20 cellular contexts compared by ENCODE assay signal in the genomic region with DNA sequence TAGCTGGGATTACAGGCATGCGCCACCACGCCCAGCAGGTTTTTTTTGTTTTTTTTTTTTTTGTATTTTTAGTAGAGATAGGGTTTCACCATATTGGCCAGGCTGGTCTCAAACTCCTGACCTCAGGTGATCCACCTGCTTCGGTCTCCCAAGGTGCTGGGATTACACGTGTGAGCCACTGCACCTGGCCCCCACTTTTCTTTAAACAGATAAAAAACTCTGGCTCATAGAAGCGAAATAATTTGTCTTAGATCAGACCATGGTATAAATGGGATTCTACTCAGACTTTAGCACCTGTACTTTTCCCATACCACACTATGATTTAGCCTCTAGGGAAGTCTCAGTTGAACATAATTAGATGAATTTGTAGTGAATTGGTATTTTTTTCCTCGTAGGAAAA.
"Had no signal": no experiment of that assay in that cellular context is flagged by ENCODE, and none has a peak within 500 bp of the region (broad histone marks: within the 10 kb centered on the region; RNA-seq: fewer than 3 reads in every experiment).

No MANE protein-coding gene starts in this region.

- H3K9me3 Mint-ChIP-seq: activated T-helper 1 cell treated with anti-CD3 and anti-CD28 coated beads, Interleukin-12 subunit alpha, Interleukin-12 subunit beta, Interleukin-2, Interleukin-4 antibody, amounts not matched to agents 30 ng/mL and 10 ng/mL and 1 ng/mL, durations not matched to agents 14 hours and 24 hours and 36 hours; brain; endodermal cell; naive thymus-derived CD8-positive, alpha-beta T cell; WTC11 had no signal

- H3K4me3 ChIP-seq: sigmoid colon, tibial nerve had no signal

- H3K4me3 Mint-ChIP-seq: activated CD4-positive, alpha-beta T cell treated with anti-CD3 and anti-CD28 coated beads for 36 hours; activated naive CD8-positive, alpha-beta T cell; activated T-helper 1 cell treated with anti-CD3 and anti-CD28 coated beads, Interleukin-12 subunit alpha, Interleukin-12 subunit beta, Interleukin-2, Interleukin-4 antibody, amounts not matched to agents 30 ng/mL and 10 ng/mL and 1 ng/mL, durations not matched to agents 14 hours and 24 hours and 36 hours; brain; endodermal cell; naive thymus-derived CD8-positive, alpha-beta T cell; WTC11 had no signal

- FAIRE-seq: keratinocyte, TTC549 had no signal

- H3K9ac ChIP-seq: parathyroid adenoma had no signal

- H3K27me3 Mint-ChIP-seq: activated CD4-positive, alpha-beta T cell treated with anti-CD3 and anti-CD28 coated beads for 36 hours; activated naive CD8-positive, alpha-beta T cell; brain; naive thymus-derived CD8-positive, alpha-beta T cell had no signal

- H3K27ac Mint-ChIP-seq: activated CD4-positive, alpha-beta T cell treated with anti-CD3 and anti-CD28 coated beads for 36 hours; activated naive CD8-positive, alpha-beta T cell; activated T-helper 1 cell treated with anti-CD3 and anti-CD28 coated beads, Interleukin-12 subunit alpha, Interleukin-12 subunit beta, Interleukin-2, Interleukin-4 antibody, amounts not matched to agents 30 ng/mL and 10 ng/mL and 1 ng/mL, durations not matched to agents 14 hours and 24 hours and 36 hours; endodermal cell; WTC11 had no signal

- H3K36me3 Mint-ChIP-seq: brain, WTC11 had no signal

- H3K36me3 ChIP-seq: sigmoid colon, tibial nerve had no signal

- ATAC-seq: activated CD4-positive, alpha-beta T cell treated with anti-CD3 and anti-CD28 coated beads for 36 hours; foreskin keratinocyte; naive thymus-derived CD8-positive, alpha-beta T cell had no signal

- H3K9me3 ChIP-seq: sigmoid colon, tibial nerve had no signal

- H3K27ac ChIP-seq: epithelial cell of prostate, foreskin keratinocyte, parathyroid adenoma had no signal

- H3K27me3 ChIP-seq: foreskin keratinocyte, sigmoid colon, tibial nerve had no signal

- DNase-seq: activated CD4-positive, alpha-beta T cell treated with anti-CD3 and anti-CD28 coated beads for 36 hours; activated CD4-positive, alpha-beta T cell treated with anti-CD3 and anti-CD28 coated beads, Interleukin-2, amount 50 U/mL, for 48 hours; amygdala; caudate nucleus; endodermal cell; foreskin keratinocyte; naive thymus-derived CD8-positive, alpha-beta T cell; sigmoid colon; stimulated activated naive CD4-positive, alpha-beta T cell treated with Interleukin-2 at 50 U/mL for 16 hours; substantia nigra; SW 1271 had no signal

- H3K4me1 ChIP-seq: foreskin keratinocyte, parathyroid adenoma had no signal
